Comparison of ENCODE assay signal across 8 cellular contexts in genomic region chr2:19989681-19990415, GRCh38. TPM values are rescaled to one million over a fixed set of nuclear protein-coding genes. Genes with fewer than 3 reads are reported as not detected.
DNase-seq lines count a peak whose midpoint lies in the region; ATAC-seq, FAIRE-seq and TF ChIP-seq lines count a peak whose summit lies in the region.

TSS of gene WDR35 (minus strand) at chr2:19990105. CDS start at chr2:19990015, 90 bp downstream.

- intact Hi-C loops in activated B cell treated with CpG ODN at 0.5 μM for 24 hours (cut with micrococcal nuclease), result loop anchor here (1.0 to 10.0 kb wide), 8 partner anchors 23 to 1429 kb away; partner anchors contain the start of genes LDAH, MATN3, PUM2 and RDH14

- TF ChIP-seq CTCF in AG04450 (IDR thresholded peaks at IDR 0.05; ENCODE audit: low read depth, low read length) (no peak), activated B cell treated with CpG ODN at 0.5 μM for 24 hours (IDR thresholded peaks at IDR 0.05) (no peak), cardiac fibroblast (IDR thresholded peaks at IDR 0.05; ENCODE audit: low read depth, low read length) (no peak)

- POLR2A ChIA-PET in AG04450 (lab: Yijun Ruan, JAX) (interaction anchor here (1.0 to 1.2 kb wide), 2 partner anchors 62 to 236 kb away, joined by 3 to 5 read pairs; partner anchors contain the start of genes LAPTM4A and SDC1), activated B cell treated with CpG ODN at 0.5 μM for 24 hours (lab: Charles Lee) (interaction anchor here (0.5 to 2.0 kb wide), 4 partner anchors 62 to 325 kb away, joined by 3 to 20 read pairs (median 3); partner anchors contain the start of genes LAPTM4A and TTC32)

- DNase-seq in AG04450 (ENCODE audit: low read depth, low spot score), result peak; percentile 61
- peak; percentile 81 for DNase-seq in NCI-H2196 treated with DMSO at 0.1 percent for 48 hours (lab: John Stamatoyannopoulos, UW; ENCODE audit: unreplicated experiment)
- peak; percentile 93 for DNase-seq in activated B cell treated with CpG ODN at 0.5 μM for 24 hours
- DNase-seq in cardiac fibroblast (ENCODE audit: low read depth in 2 of 2), result peak; percentile 84 to 88
- DNase-seq in stimulated activated CD4-positive, alpha-beta T cell treated with anti-CD3 and anti-CD28 coated beads, Interleukin-12 subunit alpha, Interleukin-12 subunit beta, amount 100 ng/mL, for 24 hours (ENCODE audit: low read depth in 2 of 2), result peak; percentile 83 to 89

- H3K4me3 ChIP-seq in AG04450 (ENCODE audit: low read depth, low read length) (peak within 1 kb of the TSS; percentile 89), cardiac fibroblast (replicated peaks in 1 of 2; ENCODE audit: low read depth in 2 of 2, low read length in 2 of 2) (peak within 1 kb of the TSS; percentile 72 to 87)

- no peaks in the 10 kb centered on the region for H3K27me3 ChIP-seq in AG04450 (ENCODE audit: control insufficient read depth, insufficient read depth, low read length)

- CTCF ChIA-PET in AG04450 (lab: Charles Lee), result no interaction called here
- CTCF ChIA-PET in activated B cell treated with CpG ODN at 0.5 μM for 24 hours (lab: Charles Lee), result interaction anchor here (0.6 kb wide), 1 partner anchor 97 kb away, joined by 3 read pairs; no protein-coding TSS in a partner anchor

- peaks cover 31% of the 10 kb centered on the region for H3K4me1 Mint-ChIP-seq in activated B cell treated with CpG ODN at 0.5 μM for 24 hours

- peaks cover 9% of the 10 kb centered on the region for H3K36me3 Mint-ChIP-seq in activated B cell treated with CpG ODN at 0.5 μM for 24 hours (ENCODE audit: low read depth)

- H3K9me3 Mint-ChIP-seq in activated B cell treated with CpG ODN at 0.5 μM for 24 hours, result no peaks in the 10 kb centered on the region

- peaks cover 18% of the 10 kb centered on the region for H3K27me3 Mint-ChIP-seq in activated B cell treated with CpG ODN at 0.5 μM for 24 hours

- peak within 1 kb of the TSS; percentile 91 for H3K4me3 Mint-ChIP-seq in activated B cell treated with CpG ODN at 0.5 μM for 24 hours

- no peaks in the 10 kb centered on the region for H3K9me3 ChIP-seq in AG04450 (ENCODE audit: control insufficient read depth, insufficient read depth, low read length)

- peak; percentile 60 for FAIRE-seq in islet of Langerhans (lab: Jason Lieb, UNC)

- H3K27ac ChIP-seq in AG04450 (ENCODE audit: low read depth, low read length), result peak within 1 kb of the TSS; percentile 69

- ATAC-seq in GM18907 (IDR thresholded peaks at IDR 0.05; ENCODE audit: unreplicated experiment) (peak; percentile 94), HG03135 (IDR thresholded peaks at IDR 0.05; ENCODE audit: unreplicated experiment) (peak; percentile 90), activated B cell treated with CpG ODN at 0.5 μM for 24 hours (ENCODE audit: low read depth) (peak; percentile 89)

- H3K27ac Mint-ChIP-seq in activated B cell treated with CpG ODN at 0.5 μM for 24 hours, result peak within 1 kb of the TSS; percentile 85

RNA-seq across cellular contexts. Expression of gene WDR35, which starts in this region (rescaled TPM):
- 6.7 and 9.1 TPM in 2 replicates for polyA plus RNA-seq in AG04450 (2011; rRNA removed)
- 7.4 and 11.4 TPM in 2 replicates for polyA minus RNA-seq in AG04450 (2011; rRNA and poly(A)+ RNA removed)
- total RNA-seq in activated B cell treated with CpG ODN at 0.5 μM for 24 hours, result 8.1 and 8.2 TPM in 2 replicates

Comparison
In these comparisons a context has a peak if more than half of its experiments do, and no peak if none do; other contexts are left out.
1. Peak in every context shown above with its lines: DNase-seq, ATAC-seq, H3K4me3 ChIP-seq and H3K27ac ChIP-seq.